Comparison of ENCODE assay signal across 22 cellular contexts in genomic region chr12:6416596-6416995, GRCh38. TPM values are rescaled to one million over a fixed set of nuclear protein-coding genes. Genes with fewer than 3 reads are reported as not detected.
DNase-seq lines count a peak whose midpoint lies in the region; ATAC-seq and TF ChIP-seq lines count a peak whose summit lies in the region.
"Had no signal": no experiment of that assay in that cellular context is flagged by ENCODE, and none has a peak within 500 bp of the region (broad histone marks: within the 10 kb centered on the region; RNA-seq: fewer than 3 reads in every experiment).

No MANE protein-coding gene starts in this region.

- H3K4me1 ChIP-seq in upper lobe of right lung (no peaks in the 10 kb centered on the region), SJCRH30 (no peaks in the 10 kb centered on the region)
- H3K4me1 ChIP-seq: neural progenitor cell had no signal

- DNase-seq in natural killer cell treated with Interleukin-12 subunit alpha and Interleukin-12 subunit beta and Interleukin-15 and Interleukin-18, amount 100 ng/mL, for 72 hours (ENCODE audit: low spot score) = peak; percentile 65
- DNase-seq in natural killer cell (no peak), SIG-M5 (lab: John Stamatoyannopoulos, UW) (peak; percentile 92), upper lobe of right lung (no peak), cerebellum (ENCODE audit: low spot score) (no peak), DMS 273 treated with DMSO at 0.1 percent for 48 hours (lab: John Stamatoyannopoulos, UW) (no peak), SJCRH30 (no peak)
- DNase-seq: activated CD8-positive, alpha-beta T cell treated with anti-CD3 and anti-CD28 coated beads for 36 hours; amniotic stem cell; central memory CD4-positive, alpha-beta T cell; COR-L47; effector memory CD8-positive, alpha-beta T cell; mesendoderm; MG63; NCI-H2107; NCI-H526 treated with DMSO at 0.1 percent for 48 hours; SW 1271 had no signal

- intact Hi-C loops in natural killer cell (cut with micrococcal nuclease) = no loop called here
- intact Hi-C loops in upper lobe of right lung (cut with DNase I) = no loop called here

- TF ChIP-seq CTCF in natural killer cell (IDR thresholded peaks at IDR 0.05) = no peak
- no peak for TF ChIP-seq CTCF in upper lobe of right lung (IDR thresholded peaks at IDR 0.05)

- H3K27me3 ChIP-seq in layer of hippocampus (ENCODE audit: control insufficient read depth, insufficient read depth, low read length) = no peaks in the 10 kb centered on the region
- H3K27me3 ChIP-seq in upper lobe of right lung = no peaks in the 10 kb centered on the region
- no peaks in the 10 kb centered on the region for H3K27me3 ChIP-seq in SJCRH30
- H3K27me3 ChIP-seq: MG63, neural progenitor cell had no signal

- H3K27me3 Mint-ChIP-seq in natural killer cell treated with Interleukin-12 subunit alpha and Interleukin-12 subunit beta and Interleukin-15 and Interleukin-18, amount 100 ng/mL, for 72 hours = peaks cover 0 to 2% of the 10 kb centered on the region in 2 donors
- H3K27me3 Mint-ChIP-seq in natural killer cell (ENCODE audit: low read depth in 2 of 2) = peaks cover 6 to 9% of the 10 kb centered on the region in 2 donors
- H3K27me3 Mint-ChIP-seq: activated CD8-positive, alpha-beta T cell treated with anti-CD3 and anti-CD28 coated beads for 36 hours; effector memory CD8-positive, alpha-beta T cell had no signal

- no peaks in the 10 kb centered on the region for H3K9me3 Mint-ChIP-seq in natural killer cell treated with Interleukin-12 subunit alpha and Interleukin-12 subunit beta and Interleukin-15 and Interleukin-18, amount 100 ng/mL, for 72 hours
- H3K9me3 Mint-ChIP-seq in natural killer cell = no peaks in the 10 kb centered on the region
- H3K9me3 Mint-ChIP-seq: activated CD8-positive, alpha-beta T cell treated with anti-CD3 and anti-CD28 coated beads for 36 hours; effector memory CD8-positive, alpha-beta T cell; GM23338; neural progenitor cell had no signal

- peak overlapping the region; percentile 28 for H3K4me3 Mint-ChIP-seq in natural killer cell treated with Interleukin-12 subunit alpha and Interleukin-12 subunit beta and Interleukin-15 and Interleukin-18, amount 100 ng/mL, for 72 hours
- H3K4me3 Mint-ChIP-seq in natural killer cell = no peak overlapping the region
- H3K4me3 Mint-ChIP-seq: activated CD8-positive, alpha-beta T cell treated with anti-CD3 and anti-CD28 coated beads for 36 hours; effector memory CD8-positive, alpha-beta T cell; GM23338; neural progenitor cell had no signal

- H3K36me3 Mint-ChIP-seq in natural killer cell treated with Interleukin-12 subunit alpha and Interleukin-12 subunit beta and Interleukin-15 and Interleukin-18, amount 100 ng/mL, for 72 hours = no peaks in the 10 kb centered on the region
- H3K36me3 Mint-ChIP-seq in natural killer cell = no peaks in the 10 kb centered on the region
- H3K36me3 Mint-ChIP-seq: neural progenitor cell had no signal

- H3K9me3 ChIP-seq in upper lobe of right lung = no peaks in the 10 kb centered on the region
- H3K9me3 ChIP-seq in SJCRH30 (replicated peaks) = no peaks in the 10 kb centered on the region
- H3K9me3 ChIP-seq: MG63 had no signal

- H3K27ac Mint-ChIP-seq in natural killer cell treated with Interleukin-12 subunit alpha and Interleukin-12 subunit beta and Interleukin-15 and Interleukin-18, amount 100 ng/mL, for 72 hours = peak overlapping the region; percentile 6 to 75
- no peak overlapping the region for H3K27ac Mint-ChIP-seq in natural killer cell
- H3K27ac Mint-ChIP-seq: activated CD8-positive, alpha-beta T cell treated with anti-CD3 and anti-CD28 coated beads for 36 hours; effector memory CD8-positive, alpha-beta T cell; GM23338; neural progenitor cell had no signal

- ATAC-seq in natural killer cell treated with Interleukin-12 subunit alpha and Interleukin-12 subunit beta and Interleukin-15 and Interleukin-18, amount 100 ng/mL, for 72 hours = peak; percentile 87 to 92
- ATAC-seq in natural killer cell (no peak), upper lobe of right lung (peak; percentile 94)
- ATAC-seq: activated CD8-positive, alpha-beta T cell treated with anti-CD3 and anti-CD28 coated beads for 36 hours; effector memory CD8-positive, alpha-beta T cell; GM23338 had no signal

- H3K27ac ChIP-seq in layer of hippocampus (ENCODE audit: low read depth, low read length) (peak overlapping the region; percentile 35), upper lobe of right lung (no peak overlapping the region), SJCRH30 (no peak overlapping the region)
- H3K27ac ChIP-seq: neural progenitor cell had no signal

- H3K4me1 Mint-ChIP-seq in natural killer cell treated with Interleukin-12 subunit alpha and Interleukin-12 subunit beta and Interleukin-15 and Interleukin-18, amount 100 ng/mL, for 72 hours (ENCODE audit: low read depth in 2 of 2) = peaks cover 10 to 16% of the 10 kb centered on the region in 2 donors
- no peaks in the 10 kb centered on the region for H3K4me1 Mint-ChIP-seq in natural killer cell
- H3K4me1 Mint-ChIP-seq: GM23338, neural progenitor cell had no signal

- H3K4me3 ChIP-seq in upper lobe of right lung (no peak overlapping the region), SJCRH30 (no peak overlapping the region)
- H3K4me3 ChIP-seq: GM23338, MG63, neural progenitor cell had no signal

- H3K36me3 ChIP-seq in upper lobe of right lung = no peaks in the 10 kb centered on the region
- H3K36me3 ChIP-seq in SJCRH30 = no peaks in the 10 kb centered on the region
- H3K36me3 ChIP-seq: neural progenitor cell had no signal

RNA-seq across cellular contexts. Expression of gene CD27, which starts 28.2 kb away (rescaled TPM):
- total RNA-seq in natural killer cell treated with Interleukin-12 subunit alpha and Interleukin-12 subunit beta and Interleukin-15 and Interleukin-18, amount 100 ng/mL, for 72 hours = 1 to 10 TPM; 2.1 to 2.2 TPM
- total RNA-seq in natural killer cell = 10 to 100 TPM in 1 of 3 donors, 1 to 10 TPM in 2; 2.7 to 13.7 (median 3.1) TPM
- 1.5 TPM for total RNA-seq in upper lobe of right lung
- total RNA-seq in cerebellum = not detected
- 0.12 and 0.15 TPM in 2 replicates for total RNA-seq in SJCRH30 (2014; rRNA removed; shearing (Covaris generic))
- total RNA-seq: GM23338, renal cortical epithelial cell had no signal

RNA-seq across cellular contexts. Expression of gene LTBR, which starts 32.6 kb away (rescaled TPM):
- total RNA-seq in natural killer cell treated with Interleukin-12 subunit alpha and Interleukin-12 subunit beta and Interleukin-15 and Interleukin-18, amount 100 ng/mL, for 72 hours = 1 to 10 TPM; 2.3 to 3.9 TPM
- total RNA-seq in natural killer cell (1 to 10 TPM; 3.7 to 5.8 (median 4.4) TPM), upper lobe of right lung (156 TPM), cerebellum (3.1 TPM)
- total RNA-seq in SJCRH30 (2014; rRNA removed; shearing (Covaris generic)) = 14.7 and 16.5 TPM in 2 replicates

RNA-seq across cellular contexts. Expression of gene TAPBPL, which starts 35.2 kb away (rescaled TPM):
- total RNA-seq in natural killer cell treated with Interleukin-12 subunit alpha and Interleukin-12 subunit beta and Interleukin-15 and Interleukin-18, amount 100 ng/mL, for 72 hours = 10 to 100 TPM; 24.6 to 26.3 TPM
- total RNA-seq in natural killer cell = 10 to 100 TPM; 43.0 to 51.4 (median 46.9) TPM
- total RNA-seq in upper lobe of right lung = 28.4 TPM
- total RNA-seq in cerebellum = 3.1 TPM
- total RNA-seq in SJCRH30 (2014; rRNA removed; shearing (Covaris generic)) = 2.2 and 4.9 TPM in 2 replicates

RNA-seq across cellular contexts. Expression of gene SCNN1A, which starts 41.2 kb away (rescaled TPM):
- total RNA-seq in natural killer cell treated with Interleukin-12 subunit alpha and Interleukin-12 subunit beta and Interleukin-15 and Interleukin-18, amount 100 ng/mL, for 72 hours = not detected
- 1 to 10 TPM; 1.5 to 3.0 (median 1.5) TPM for total RNA-seq in natural killer cell
- 199 TPM for total RNA-seq in upper lobe of right lung
- total RNA-seq in cerebellum = not detected
- total RNA-seq in SJCRH30 (2014; rRNA removed; shearing (Covaris generic)) = not detected in 2 replicates
- total RNA-seq: temporal lobe had no signal

RNA-seq across cellular contexts. Expression of gene VAMP1, which starts 53.9 kb away (rescaled TPM):
- total RNA-seq in natural killer cell treated with Interleukin-12 subunit alpha and Interleukin-12 subunit beta and Interleukin-15 and Interleukin-18, amount 100 ng/mL, for 72 hours = 10 to 100 TPM; 24.1 to 36.8 TPM
- 10 to 100 TPM; 81.0 to 84.3 (median 83.8) TPM for total RNA-seq in natural killer cell
- 6.3 TPM for total RNA-seq in upper lobe of right lung
- total RNA-seq in cerebellum = 10.5 TPM
- total RNA-seq in SJCRH30 (2014; rRNA removed; shearing (Covaris generic)) = 7.3 and 8.0 TPM in 2 replicates

Comparison
In these comparisons a context has a peak if more than half of its experiments do, and no peak if none do; other contexts are left out.
1. ATAC-seq: peak in natural killer cell treated with Interleukin-12 subunit alpha and Interleukin-12 subunit beta and Interleukin-15 and Interleukin-18, amount 100 ng/mL, for 72 hours (2 of 2) and upper lobe of right lung (single experiment); none in natural killer cell (0 of 3).
2. DNase-seq: peak in natural killer cell treated with Interleukin-12 subunit alpha and Interleukin-12 subunit beta and Interleukin-15 and Interleukin-18, amount 100 ng/mL, for 72 hours (single experiment) and SIG-M5 (single experiment); none in natural killer cell (single experiment), upper lobe of right lung (single experiment), cerebellum (single experiment), DMS 273 treated with DMSO at 0.1 percent for 48 hours (single experiment) and SJCRH30 (0 of 2).
3. H3K27ac Mint-ChIP-seq: peak in natural killer cell treated with Interleukin-12 subunit alpha and Interleukin-12 subunit beta and Interleukin-15 and Interleukin-18, amount 100 ng/mL, for 72 hours (2 of 2); none in natural killer cell (0 of 2).